In the genomic region with DNA sequence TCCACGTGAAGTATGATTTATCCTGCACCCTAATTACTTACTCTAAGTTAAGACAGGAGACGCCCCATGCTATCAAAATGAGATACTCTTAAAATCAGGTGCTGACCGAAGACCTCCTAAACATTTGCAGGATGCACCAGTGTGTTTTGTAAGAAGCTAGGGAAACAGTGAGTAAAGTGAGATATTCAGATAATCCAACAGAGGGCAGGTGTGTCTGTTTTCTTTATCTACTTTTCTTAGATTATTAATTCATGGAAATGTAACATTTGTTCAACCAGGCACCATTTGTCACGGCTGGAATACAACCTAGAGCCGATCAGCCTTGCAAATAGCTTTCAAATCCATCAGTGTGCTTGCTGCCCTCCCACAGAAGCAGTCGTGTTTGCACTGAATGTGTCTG, we compare ENCODE assay signal across 23 cellular contexts.
DNase-seq lines count a peak whose midpoint lies in the region; TF ChIP-seq lines count a peak whose summit lies in the region.
"Had no signal": no experiment of that assay in that cellular context is flagged by ENCODE, and none has a peak within 500 bp of the region (broad histone marks: within the 10 kb centered on the region; RNA-seq: fewer than 3 reads in every experiment).

No MANE protein-coding gene starts in this region.

- no peaks in the 10 kb centered on the region for H3K36me3 ChIP-seq in Loucy (ENCODE audit: insufficient read depth, low read length)
- H3K36me3 ChIP-seq: esophagus muscularis mucosa, heart left ventricle, lower lobe of right lung, upper lobe of left lung had no signal

- DNase-seq in Ammon's horn (ENCODE audit: low spot score) (peak; percentile 29), iris pigment epithelial cell (ENCODE audit: low read depth) (peak; percentile 5), coronary artery (ENCODE audit: low spot score) (no peak), HEK293T (ENCODE audit: extremely low spot score) (no peak), SIG-M5 treated with dmso at 0.1 percent for 504 hours (lab: John Stamatoyannopoulos, UW; ENCODE audit: unreplicated experiment) (no peak)
- no peak for DNase-seq in activated naive CD8-positive, alpha-beta T cell treated with anti-CD3 and anti-CD28 coated beads for 36 hours
- DNase-seq: activated CD4-positive, alpha-beta T cell treated with anti-CD3 and anti-CD28 coated beads, Interleukin-2, amount 50 U/mL, for 1 hour; activated naive CD4-positive, alpha-beta T cell treated with anti-CD3 and anti-CD28 coated beads, Interleukin-2, amount 50 U/mL, for 16 hours; activated T-cell treated with anti-CD3 and anti-CD28 coated beads for 4 hours; body of pancreas; Calu3; heart left ventricle; immature natural killer cell; KG1; lower lobe of right lung; NCI-H774; stimulated activated CD4-positive, alpha-beta T cell treated with anti-CD3 and anti-CD28 coated beads, Interleukin-2, amount 100 ng/mL, for 24 hours; stimulated activated naive CD8-positive, alpha-beta T cell treated with anti-CD3 and anti-CD28 coated beads, Interleukin-15, amount 100 ng/mL, for 72 hours; upper lobe of left lung had no signal

- TF ChIP-seq CTCF in Loucy (conservative IDR thresholded peaks at IDR 0.05; ENCODE audit: low read length), result peak; percentile 18; the same call in 1 of the 2 replicates
- TF ChIP-seq CTCF in brain (conservative IDR thresholded peaks at IDR 0.05), result peak in 1 of 2 experiments; percentile 28
- TF ChIP-seq CTCF in coronary artery (IDR thresholded peaks at IDR 0.05), result no peak

- no peak overlapping the region for H2AFZ ChIP-seq in Loucy (ENCODE audit: low read length)
- H2AFZ ChIP-seq: parathyroid adenoma had no signal

- CTCF ChIA-PET in HEK293T (lab: Yijun Ruan, JAX), result interaction anchor here (0.5 to 0.6 kb wide), 2 partner anchors 62 to 93 kb away, joined by 3 to 5 read pairs; no protein-coding TSS in a partner anchor

- POLR2A ChIA-PET in HEK293T (lab: Yijun Ruan, JAX), result no interaction called here

- peak overlapping the region in 3 of 5 experiments; percentile 34 to 81 (median 46) for H3K27ac Mint-ChIP-seq in brain
- H3K27ac Mint-ChIP-seq in activated naive CD8-positive, alpha-beta T cell treated with anti-CD3 and anti-CD28 coated beads for 36 hours, result no peak overlapping the region
- H3K27ac Mint-ChIP-seq: immature natural killer cell; stimulated activated naive CD8-positive, alpha-beta T cell treated with anti-CD3 and anti-CD28 coated beads, Interleukin-15, amount 100 ng/mL, for 72 hours had no signal

- no peaks in the 10 kb centered on the region for H3K27me3 ChIP-seq in Loucy (ENCODE audit: insufficient read depth, low read length, poor library complexity, severe bottlenecking)
- H3K27me3 ChIP-seq: body of pancreas, esophagus muscularis mucosa, heart left ventricle, upper lobe of left lung had no signal

- no peaks in the 10 kb centered on the region for H3K4me1 ChIP-seq in Loucy (ENCODE audit: insufficient read depth, low read length, poor library complexity, severe bottlenecking)
- H3K4me1 ChIP-seq: body of pancreas, esophagus muscularis mucosa, heart left ventricle, lower lobe of right lung, parathyroid adenoma, upper lobe of left lung had no signal

- H3K9me2 ChIP-seq in Loucy (replicated peaks; ENCODE audit: low read depth, low read length), result no peaks in the 10 kb centered on the region

- H3K4me2 ChIP-seq in Loucy (ENCODE audit: low read depth, low read length, poor library complexity, severe bottlenecking), result no peak overlapping the region

- no peaks in the 10 kb centered on the region for H3K9me3 ChIP-seq in Loucy (ENCODE audit: insufficient read depth, low read depth, low read length)
- H3K9me3 ChIP-seq: body of pancreas, esophagus muscularis mucosa, heart left ventricle, lower lobe of right lung, upper lobe of left lung had no signal

- H3K9ac ChIP-seq in Loucy (ENCODE audit: low read depth, low read length, poor library complexity, severe bottlenecking), result no peak overlapping the region
- H3K9ac ChIP-seq: parathyroid adenoma had no signal

- no peaks in the 10 kb centered on the region for H3K79me2 ChIP-seq in Loucy (ENCODE audit: insufficient read depth, low read length)
- H3K79me2 ChIP-seq: parathyroid adenoma had no signal

- H3K9me3 Mint-ChIP-seq in brain, result peaks cover 0 to 14% (median 3%) of the 10 kb centered on the region in 5 experiments
- no peaks in the 10 kb centered on the region for H3K9me3 Mint-ChIP-seq in activated naive CD8-positive, alpha-beta T cell treated with anti-CD3 and anti-CD28 coated beads for 36 hours
- H3K9me3 Mint-ChIP-seq: immature natural killer cell; stimulated activated naive CD8-positive, alpha-beta T cell treated with anti-CD3 and anti-CD28 coated beads, Interleukin-15, amount 100 ng/mL, for 72 hours had no signal

- H4K20me1 ChIP-seq in Loucy (ENCODE audit: insufficient read depth, low read length, poor library complexity, severe bottlenecking), result no peaks in the 10 kb centered on the region

- no peak overlapping the region for H3K4me3 ChIP-seq in Loucy (ENCODE audit: low read length, poor library complexity, severe bottlenecking)
- H3K4me3 ChIP-seq in coronary artery, result no peak overlapping the region
- H3K4me3 ChIP-seq: body of pancreas, esophagus muscularis mucosa, heart left ventricle, lower lobe of right lung, upper lobe of left lung had no signal

- H3K36me3 Mint-ChIP-seq in brain, result no peaks in the 10 kb centered on the region
- no peaks in the 10 kb centered on the region for H3K36me3 Mint-ChIP-seq in activated naive CD8-positive, alpha-beta T cell treated with anti-CD3 and anti-CD28 coated beads for 36 hours
- H3K36me3 Mint-ChIP-seq: immature natural killer cell had no signal

- no peaks in the 10 kb centered on the region for H3K27me3 Mint-ChIP-seq in brain
- peaks cover 8% of the 10 kb centered on the region for H3K27me3 Mint-ChIP-seq in activated naive CD8-positive, alpha-beta T cell treated with anti-CD3 and anti-CD28 coated beads for 36 hours
- H3K27me3 Mint-ChIP-seq: stimulated activated naive CD8-positive, alpha-beta T cell treated with anti-CD3 and anti-CD28 coated beads, Interleukin-15, amount 100 ng/mL, for 72 hours had no signal

- no peak overlapping the region for H3K4me3 Mint-ChIP-seq in brain
- H3K4me3 Mint-ChIP-seq in activated naive CD8-positive, alpha-beta T cell treated with anti-CD3 and anti-CD28 coated beads for 36 hours, result no peak overlapping the region
- H3K4me3 Mint-ChIP-seq: immature natural killer cell; stimulated activated naive CD8-positive, alpha-beta T cell treated with anti-CD3 and anti-CD28 coated beads, Interleukin-15, amount 100 ng/mL, for 72 hours had no signal

- no peaks in the 10 kb centered on the region for H3F3A ChIP-seq in Loucy (ENCODE audit: low read depth)

- no peaks in the 10 kb centered on the region for H3K4me1 Mint-ChIP-seq in brain
- no peaks in the 10 kb centered on the region for H3K4me1 Mint-ChIP-seq in activated naive CD8-positive, alpha-beta T cell treated with anti-CD3 and anti-CD28 coated beads for 36 hours
- H3K4me1 Mint-ChIP-seq: immature natural killer cell; stimulated activated naive CD8-positive, alpha-beta T cell treated with anti-CD3 and anti-CD28 coated beads, Interleukin-15, amount 100 ng/mL, for 72 hours had no signal

- H3K27ac ChIP-seq in coronary artery, result no peak overlapping the region
- H3K27ac ChIP-seq: body of pancreas, esophagus muscularis mucosa, heart left ventricle, lower lobe of right lung, parathyroid adenoma, upper lobe of left lung had no signal

TF ChIP-seq in HEK293T, 16 proteins besides CTCF, POLR2A, EP300 and RAD21:
- TF ChIP-seq ELF4 (IDR thresholded peaks at IDR 0.05) (no peak), NFRKB (IDR thresholded peaks at IDR 0.05) (no peak), FOXM1 (IDR thresholded peaks at IDR 0.05; ENCODE audit: borderline replicate concordance) (no peak), CTBP1 (IDR thresholded peaks at IDR 0.05; ENCODE audit: borderline replicate concordance) (no peak), SUZ12 (IDR thresholded peaks at IDR 0.05) (no peak), ARNT (IDR thresholded peaks at IDR 0.05) (no peak)
- TF ChIP-seq, protein P1, sequence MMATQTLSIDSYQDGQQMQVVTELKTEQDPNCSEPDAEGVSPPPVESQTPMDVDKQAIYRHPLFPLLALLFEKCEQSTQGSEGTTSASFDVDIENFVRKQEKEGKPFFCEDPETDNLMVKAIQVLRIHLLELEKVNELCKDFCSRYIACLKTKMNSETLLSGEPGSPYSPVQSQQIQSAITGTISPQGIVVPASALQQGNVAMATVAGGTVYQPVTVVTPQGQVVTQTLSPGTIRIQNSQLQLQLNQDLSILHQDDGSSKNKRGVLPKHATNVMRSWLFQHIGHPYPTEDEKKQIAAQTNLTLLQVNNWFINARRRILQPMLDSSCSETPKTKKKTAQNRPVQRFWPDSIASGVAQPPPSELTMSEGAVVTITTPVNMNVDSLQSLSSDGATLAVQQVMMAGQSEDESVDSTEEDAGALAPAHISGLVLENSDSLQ (IDR thresholded peaks at IDR 0.05), result no peak

Comparison
In these comparisons a context has a peak if more than half of its experiments do, and no peak if none do; other contexts are left out.
1. DNase-seq: peak in Ammon's horn (single experiment) and iris pigment epithelial cell (single experiment); none in coronary artery (single experiment), HEK293T (single experiment), activated naive CD8-positive, alpha-beta T cell treated with anti-CD3 and anti-CD28 coated beads for 36 hours (single experiment) and SIG-M5 treated with dmso at 0.1 percent for 504 hours (single experiment).